19 cellular contexts compared by ENCODE assay signal in the genomic region with DNA sequence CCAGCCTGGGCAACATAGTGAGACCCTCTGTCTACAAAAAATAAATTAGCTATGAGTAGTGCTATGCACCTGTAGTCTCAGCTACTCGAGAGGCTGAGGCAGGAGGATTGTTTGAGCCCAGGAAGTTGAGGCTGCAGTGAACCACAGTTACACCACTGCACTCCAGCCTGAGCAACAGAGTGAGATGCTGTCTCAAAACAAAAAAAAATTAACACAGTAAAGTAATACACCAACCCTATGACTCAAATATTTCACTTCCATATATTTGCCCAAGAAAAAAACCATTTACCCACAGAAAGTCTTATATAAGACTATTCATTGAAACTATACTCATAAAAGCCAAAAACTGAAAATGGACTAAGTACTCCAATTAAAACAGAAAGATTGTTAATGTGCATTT. TPM values are rescaled to one million over a fixed set of nuclear protein-coding genes. Genes with fewer than 3 reads are reported as not detected.
A peak's percentile ranks its signal among the peaks of the same experiment; 100 is the strongest.
DNase-seq lines count a peak whose midpoint lies in the region; ATAC-seq and TF ChIP-seq lines count a peak whose summit lies in the region.
"Had no signal": no experiment of that assay in that cellular context is flagged by ENCODE, and none has a peak within 500 bp of the region (broad histone marks: within the 10 kb centered on the region; RNA-seq: fewer than 3 reads in every experiment).

No MANE protein-coding gene starts in this region.

- H3K9me3 Mint-ChIP-seq in activated CD4-positive, alpha-beta T cell treated with anti-CD3 and anti-CD28 coated beads for 36 hours (ENCODE audit: low read depth), result no peaks in the 10 kb centered on the region
- no peaks in the 10 kb centered on the region for H3K9me3 Mint-ChIP-seq in activated T-cell treated with anti-CD3 and anti-CD28 coated beads, Interleukin-2, amount 50 U/mL, for 4 hours
- no peaks in the 10 kb centered on the region for H3K9me3 Mint-ChIP-seq in stimulated activated naive CD8-positive, alpha-beta T cell treated with anti-CD3 and anti-CD28 coated beads, Interleukin-15, amount 100 ng/mL, for 72 hours
- H3K9me3 Mint-ChIP-seq: GM23338 had no signal

- H3K4me1 ChIP-seq in PC-3 (ENCODE audit: insufficient read depth, low read length), result no peaks in the 10 kb centered on the region

- CTCF ChIA-PET in activated CD4-positive, alpha-beta T cell treated with anti-CD3 and anti-CD28 coated beads for 36 hours (lab: Charles Lee), result interaction anchor here (0.7 kb wide), 1 partner anchor 8 kb away, joined by 3 read pairs; no protein-coding TSS in a partner anchor
- CTCF ChIA-PET in PC-3 (lab: Charles Lee), result no interaction called here

- no TSS peak for BruUV-seq in PC-3 (replicated peaks; lab: Mats Ljungman, UMichigan)

- no peaks in the 10 kb centered on the region for H3K36me3 ChIP-seq in PC-3 (ENCODE audit: low read depth, low read length)
- H3K36me3 ChIP-seq: BLaER1 had no signal

- POLR2A ChIA-PET in activated CD4-positive, alpha-beta T cell treated with anti-CD3 and anti-CD28 coated beads for 36 hours (lab: Charles Lee), result no interaction called here
- POLR2A ChIA-PET in PC-3 (lab: Charles Lee; ENCODE audit: unreplicated experiment), result no interaction called here

- H3K4me3 ChIP-seq in PC-3 (ENCODE audit: low read length), result no peak overlapping the region
- H3K4me3 ChIP-seq: BLaER1, GM23338 had no signal

- intact Hi-C loops in activated CD4-positive, alpha-beta T cell treated with anti-CD3 and anti-CD28 coated beads for 36 hours (cut with DNase I, micrococcal nuclease), result no loop called here
- intact Hi-C loops in PC-3 (cut with micrococcal nuclease), result no loop called here

- TF ChIP-seq CTCF in PC-3 (conservative IDR thresholded peaks at IDR 0.05; ENCODE audit: low read depth, low read length), result no peak

- no peak overlapping the region for H3K27ac ChIP-seq in PC-3 (ENCODE audit: low read length)
- H3K27ac ChIP-seq: BLaER1, HL-60 had no signal

- H3K36me3 Mint-ChIP-seq in activated CD4-positive, alpha-beta T cell treated with anti-CD3 and anti-CD28 coated beads for 36 hours (ENCODE audit: low read depth), result no peaks in the 10 kb centered on the region
- no peaks in the 10 kb centered on the region for H3K36me3 Mint-ChIP-seq in activated T-cell treated with anti-CD3 and anti-CD28 coated beads, Interleukin-2, amount 50 U/mL, for 4 hours (ENCODE audit: insufficient read depth)
- H3K36me3 Mint-ChIP-seq: CD14-positive monocyte; CD4-positive, alpha-beta memory T cell had no signal

- H2AFZ ChIP-seq in PC-3 (ENCODE audit: low read length), result no peak overlapping the region
- H2AFZ ChIP-seq: GM23338 had no signal

- peak; percentile 16 for DNase-seq in activated CD4-positive, alpha-beta T cell treated with anti-CD3 and anti-CD28 coated beads for 36 hours
- DNase-seq in activated CD4-positive, alpha-beta T cell treated with anti-CD3 and anti-CD28 coated beads for 1 hour, result no peak
- DNase-seq in activated T-cell treated with anti-CD3 and anti-CD28 coated beads, Interleukin-2, amount 50 U/mL, for 4 hours, result no peak
- DNase-seq in activated T-cell treated with anti-CD3 and anti-CD28 coated beads for 4 hours (no peak), PC-3 (no peak)
- DNase-seq in stimulated activated naive CD8-positive, alpha-beta T cell treated with anti-CD3 and anti-CD28 coated beads, Interleukin-15, amount 100 ng/mL, for 72 hours, result no peak
- no peak for DNase-seq in stimulated activated naive CD8-positive, alpha-beta T cell treated with anti-CD3 and anti-CD28 coated beads, Interleukin-15, Interleukin-2, amounts not matched to agents 100 U/mL and 50 U/mL, for 24 hours
- DNase-seq: 8988T; CD4-positive, alpha-beta memory T cell; DMS153; DMS79 treated with DMSO at 0.1 percent for 48 hours; GF-D8; HCEC 1CT had no signal

- H3F3A ChIP-seq in PC-3 (ENCODE audit: low read length, unreplicated experiment), result no peaks in the 10 kb centered on the region

- H3K9me2 ChIP-seq in PC-3 (replicated peaks; ENCODE audit: low read length), result no peaks in the 10 kb centered on the region

- ATAC-seq in activated CD4-positive, alpha-beta T cell treated with anti-CD3 and anti-CD28 coated beads for 36 hours, result peak; percentile 72
- peak; percentile 35 to 62 for ATAC-seq in activated T-cell treated with anti-CD3 and anti-CD28 coated beads, Interleukin-2, amount 50 U/mL, for 4 hours
- ATAC-seq in stimulated activated naive CD8-positive, alpha-beta T cell treated with anti-CD3 and anti-CD28 coated beads, Interleukin-15, amount 100 ng/mL, for 72 hours, result peak; percentile 76
- no peak for ATAC-seq in stimulated activated naive CD8-positive, alpha-beta T cell treated with anti-CD3 and anti-CD28 coated beads, Interleukin-15, Interleukin-2, amounts not matched to agents 100 U/mL and 50 U/mL, for 24 hours
- no peak for ATAC-seq in PC-3
- ATAC-seq: GM23338 had no signal

- no peak overlapping the region for H3K27ac Mint-ChIP-seq in activated CD4-positive, alpha-beta T cell treated with anti-CD3 and anti-CD28 coated beads for 36 hours
- H3K27ac Mint-ChIP-seq in stimulated activated naive CD8-positive, alpha-beta T cell treated with anti-CD3 and anti-CD28 coated beads, Interleukin-15, amount 100 ng/mL, for 72 hours, result no peak overlapping the region
- H3K27ac Mint-ChIP-seq: CD14-positive monocyte; CD4-positive, alpha-beta memory T cell; GM23338 had no signal

- H3K4me3 Mint-ChIP-seq in activated CD4-positive, alpha-beta T cell treated with anti-CD3 and anti-CD28 coated beads for 36 hours, result no peak overlapping the region
- no peak overlapping the region for H3K4me3 Mint-ChIP-seq in activated T-cell treated with anti-CD3 and anti-CD28 coated beads, Interleukin-2, amount 50 U/mL, for 4 hours
- H3K4me3 Mint-ChIP-seq in stimulated activated naive CD8-positive, alpha-beta T cell treated with anti-CD3 and anti-CD28 coated beads, Interleukin-15, amount 100 ng/mL, for 72 hours, result no peak overlapping the region
- H3K4me3 Mint-ChIP-seq: CD14-positive monocyte; CD4-positive, alpha-beta memory T cell; GM23338 had no signal

- H3K9me3 ChIP-seq in PC-3 (ENCODE audit: low read length), result no peaks in the 10 kb centered on the region
- H3K9me3 ChIP-seq: BLaER1 had no signal

- no peaks in the 10 kb centered on the region for H4K20me1 ChIP-seq in PC-3 (ENCODE audit: low read length)
- H4K20me1 ChIP-seq: BLaER1 had no signal

- peaks cover under 1% of the 10 kb centered on the region for H3K4me1 Mint-ChIP-seq in activated CD4-positive, alpha-beta T cell treated with anti-CD3 and anti-CD28 coated beads for 36 hours
- no peaks in the 10 kb centered on the region for H3K4me1 Mint-ChIP-seq in activated T-cell treated with anti-CD3 and anti-CD28 coated beads, Interleukin-2, amount 50 U/mL, for 4 hours (ENCODE audit: low read depth)
- no peaks in the 10 kb centered on the region for H3K4me1 Mint-ChIP-seq in stimulated activated naive CD8-positive, alpha-beta T cell treated with anti-CD3 and anti-CD28 coated beads, Interleukin-15, amount 100 ng/mL, for 72 hours

- H3K9ac ChIP-seq in PC-3 (ENCODE audit: low read length), result no peak overlapping the region
- H3K9ac ChIP-seq: BLaER1 had no signal

- no peaks in the 10 kb centered on the region for H3K79me2 ChIP-seq in PC-3 (ENCODE audit: low read length)

- peaks cover 25% of the 10 kb centered on the region for H3K27me3 Mint-ChIP-seq in activated CD4-positive, alpha-beta T cell treated with anti-CD3 and anti-CD28 coated beads for 36 hours
- H3K27me3 Mint-ChIP-seq in activated T-cell treated with anti-CD3 and anti-CD28 coated beads, Interleukin-2, amount 50 U/mL, for 4 hours (ENCODE audit: low read depth), result peaks cover 20% of the 10 kb centered on the region
- H3K27me3 Mint-ChIP-seq in stimulated activated naive CD8-positive, alpha-beta T cell treated with anti-CD3 and anti-CD28 coated beads, Interleukin-15, amount 100 ng/mL, for 72 hours, result peaks cover 54% of the 10 kb centered on the region

- H3K4me2 ChIP-seq in PC-3 (ENCODE audit: low read length), result no peak overlapping the region
- H3K4me2 ChIP-seq: BLaER1, GM23338 had no signal

- peaks cover 40% of the 10 kb centered on the region for H3K27me3 ChIP-seq in PC-3 (ENCODE audit: low read length)

RNA-seq across cellular contexts. Expression of a gene that starts 16.2 kb away (rescaled TPM):
- total RNA-seq in activated CD4-positive, alpha-beta T cell treated with anti-CD3 and anti-CD28 coated beads for 36 hours, result not detected
- not detected for total RNA-seq in activated T-cell treated with anti-CD3 and anti-CD28 coated beads, Interleukin-2, amount 50 U/mL, for 4 hours
- not detected in 2 replicates for total RNA-seq in PC-3 (2014; rRNA removed)
- total RNA-seq: A673; CD4-positive, alpha-beta memory T cell; GM23338; HT1080 had no signal

Comparison
In these comparisons a context has a peak if more than half of its experiments do, and no peak if none do; other contexts are left out.
1. ATAC-seq: peak in activated CD4-positive, alpha-beta T cell treated with anti-CD3 and anti-CD28 coated beads for 36 hours (single experiment), activated T-cell treated with anti-CD3 and anti-CD28 coated beads, Interleukin-2, amount 50 U/mL, for 4 hours (2 of 2) and stimulated activated naive CD8-positive, alpha-beta T cell treated with anti-CD3 and anti-CD28 coated beads, Interleukin-15, amount 100 ng/mL, for 72 hours (single experiment); none in stimulated activated naive CD8-positive, alpha-beta T cell treated with anti-CD3 and anti-CD28 coated beads, Interleukin-15, Interleukin-2, amounts not matched to agents 100 U/mL and 50 U/mL, for 24 hours (single experiment) and PC-3 (single experiment).